8 cellular contexts compared by ENCODE assay signal in the genomic region with DNA sequence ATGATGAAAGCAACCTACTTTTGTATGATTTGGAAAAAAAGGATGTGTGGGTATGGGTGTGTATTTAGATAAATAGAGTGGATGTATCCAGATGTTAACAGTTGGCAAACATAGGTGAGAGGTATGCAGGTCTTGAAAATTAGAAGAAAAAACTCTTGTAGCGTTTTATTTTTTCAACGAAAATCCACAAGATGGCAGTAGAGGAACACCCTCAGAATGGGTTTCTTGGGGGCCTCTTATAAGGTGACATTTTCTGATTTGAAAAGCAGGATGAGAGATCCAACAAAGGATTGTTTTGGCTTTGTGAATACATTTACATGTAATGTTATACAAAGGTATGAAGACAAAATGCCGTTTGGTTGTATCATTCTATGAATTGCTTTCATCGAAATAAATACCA.
DNase-seq lines count a peak whose midpoint lies in the region; ATAC-seq, FAIRE-seq and TF ChIP-seq lines count a peak whose summit lies in the region.

No MANE protein-coding gene starts in this region.

- intact Hi-C loops in GM12878 (cut with micrococcal nuclease; ENCODE audit: unreplicated experiment) (loop anchor here (1.0 to 10.0 kb wide), 3 partner anchors 335 to 1421 kb away; no protein-coding TSS in a partner anchor), sciatic nerve (cut with DNase I) (no loop called here)

- RAD21 ChIA-PET in GM12878 (lab: Charles Lee; ENCODE audit: unreplicated experiment), result interaction anchor here (0.6 to 1.0 kb wide), 2 partner anchors 478 to 1422 kb away, joined by 3 read pairs; no protein-coding TSS in a partner anchor

- peak; percentile 90 for TF ChIP-seq RAD21 in GM12878 (IDR thresholded peaks at IDR 0.05; ENCODE audit: insufficient read depth, low read depth, low read length)

- H3K4me1 ChIP-seq in GM12878 (ENCODE audit: control insufficient read depth, insufficient read depth, low read length), result no peaks in the 10 kb centered on the region
- no peaks in the 10 kb centered on the region for H3K4me1 ChIP-seq in lung (ENCODE audit: control insufficient read depth in 2 of 2, insufficient read depth in 2 of 2, low read length in 2 of 2)

- peak; percentile 3 for DNase-seq in Ammon's horn (ENCODE audit: low spot score)
- peak; percentile 49 for DNase-seq in GM13977 (ENCODE audit: low spot score)
- DNase-seq in NCI-H1694 treated with DMSO at 0.1 percent for 48 hours (lab: John Stamatoyannopoulos, UW), result peak; percentile 64
- DNase-seq in GM12878 (ENCODE audit: low read depth, low spot score), result no peak
- DNase-seq in lung (ENCODE audit: low spot score), result no peak
- no peak for DNase-seq in sciatic nerve (ENCODE audit: low spot score)
- DNase-seq in activated effector memory CD4-positive, alpha-beta T cell treated with anti-CD3 and anti-CD28 coated beads, Interleukin-2, amount 50 U/mL, for 16 hours, result no peak
- no peak for DNase-seq in GOT3 (lab: John Stamatoyannopoulos, UW)

- TF ChIP-seq CTCF in GM13977 (IDR thresholded peaks at IDR 0.05; ENCODE audit: extremely low read depth, insufficient read depth, missing control alignments), result peak; percentile 47
- TF ChIP-seq CTCF in GM12878 (IDR thresholded peaks at IDR 0.05 in 2 of 3, conservative IDR thresholded peaks at IDR 0.05 in 1 of 3; ENCODE audit: control insufficient read depth in 2 of 3, extremely low read depth in 1 of 3, insufficient read depth in 1 of 3, low read depth in 3 of 3, low read length in 3 of 3), result peak; percentile 46 to 62 (median 49); a peak in 5 of 6 replicates
- TF ChIP-seq CTCF in lung (IDR thresholded peaks at IDR 0.05; ENCODE audit: control extremely low read depth, extremely low read depth), result peak; percentile 4

- FAIRE-seq in GM12878 (lab: Jason Lieb, UNC), result peak; percentile 13

- no TSS peak for BruUV-seq in GM12878 (replicated peaks; lab: Mats Ljungman, UMichigan)

- H3K4me3 ChIP-seq in GM12878, result no peak overlapping the region
- H3K4me3 ChIP-seq in lung, result no peak overlapping the region

- no peak for TF ChIP-seq POLR2A in GM12878 (IDR thresholded peaks at IDR 0.05; ENCODE audit: low read depth, low read length)

- 8% methylated on average over 4 of the region's 4 CpGs for WGBS in GM12878 (ENCODE audit: insufficient coverage, insufficient replicate concordance, low lambda C conversion rate, missing lambda C conversion rate)
- 26 to 34% methylated on average over 4 of the region's 4 CpGs for WGBS in lung, 2 donors

- H3K79me2 ChIP-seq in GM12878 (ENCODE audit: control insufficient read depth, insufficient read depth, low read length), result no peaks in the 10 kb centered on the region

- no peak overlapping the region for H3K4me2 ChIP-seq in GM12878 (ENCODE audit: control insufficient read depth, insufficient read depth)

- H2AFZ ChIP-seq in GM12878 (ENCODE audit: control insufficient read depth, low read depth, low read length), result no peak overlapping the region

- H3K36me3 ChIP-seq in GM12878 (ENCODE audit: control insufficient read depth in 2 of 2, insufficient read depth in 2 of 2, low read length in 1 of 2) (no peaks in the 10 kb centered on the region), lung (ENCODE audit: control insufficient read depth in 2 of 2, insufficient read depth in 2 of 2, low read length in 2 of 2) (no peaks in the 10 kb centered on the region)

- no peaks in the 10 kb centered on the region for H3K27me3 ChIP-seq in GM12878 (replicated peaks in 1 of 2; ENCODE audit: control insufficient read depth in 2 of 2, insufficient read depth in 2 of 2, low read length in 1 of 2)
- H3K27me3 ChIP-seq in lung (ENCODE audit: control insufficient read depth, insufficient read depth), result no peaks in the 10 kb centered on the region

- SMC1A ChIA-PET in GM12878 (lab: Charles Lee; ENCODE audit: uncharacterized antibody, unreplicated experiment), result interaction anchor here (0.7 to 1.5 kb wide), 4 partner anchors 9 to 1421 kb away, joined by 3 to 13 read pairs (median 3); no protein-coding TSS in a partner anchor

- peak; percentile 69 for ATAC-seq in GM12878
- ATAC-seq in lung (ENCODE audit: insufficient read depth, low FRiP score), result no peak
- no peak for ATAC-seq in sciatic nerve

- H3K27ac ChIP-seq in GM12878 (ENCODE audit: control insufficient read depth, insufficient read depth) (no peak overlapping the region), lung (ENCODE audit: low read depth in 1 of 2, low read length in 1 of 2) (no peak overlapping the region)

- H4K20me1 ChIP-seq in GM12878 (ENCODE audit: control insufficient read depth, insufficient read depth), result no peaks in the 10 kb centered on the region

- CTCF ChIA-PET in GM12878 (lab: Yijun Ruan, JAX), result interaction anchor here (1.6 to 5.9 kb wide), 2 partner anchors 1235 to 1421 kb away, joined by 3 to 59 read pairs; no protein-coding TSS in a partner anchor

- in situ Hi-C loops in GM13977 (cut with MboI; ENCODE audit: low pct_unique_long_range_greater_than_20kb, low sequenced_read_pairs, unreplicated experiment) (loop anchor here (25.0 kb wide), 2 partner anchors 1238 to 1413 kb away; no protein-coding TSS in a partner anchor), GM12878 (cut with MboI) (loop anchor here (5.0 kb wide), 2 partner anchors 1238 to 1423 kb away; no protein-coding TSS in a partner anchor)

- H3K9ac ChIP-seq in GM12878 (ENCODE audit: control insufficient read depth, insufficient read depth, low read length), result no peak overlapping the region

- POLR2A ChIA-PET in GM12878 (lab: Charles Lee), result no interaction called here

- H3K9me3 ChIP-seq in GM12878 (replicated peaks; ENCODE audit: control insufficient read depth, insufficient read depth, low read length) (no peaks in the 10 kb centered on the region), lung (ENCODE audit: control insufficient read depth in 2 of 2, insufficient read depth in 1 of 2, low read length in 1 of 2) (peaks cover 0 to 2% of the 10 kb centered on the region in 2 donors)

- TF ChIP-seq EP300 in GM12878 (IDR thresholded peaks at IDR 0.05; ENCODE audit: borderline replicate concordance in 1 of 2, control insufficient read depth in 1 of 2, low read depth in 2 of 2, low read length in 2 of 2), result no peak

TF ChIP-seq in GM12878, 131 proteins besides CTCF, POLR2A, EP300 and RAD21:
- TF ChIP-seq SMC3 (IDR thresholded peaks at IDR 0.05; ENCODE audit: borderline replicate concordance, low read length) (peak; percentile 69; the same call in 1 of the 2 replicates), RFX5 (IDR thresholded peaks at IDR 0.05; ENCODE audit: low read depth, low read length) (no peak), ZNF384 (IDR thresholded peaks at IDR 0.05; ENCODE audit: borderline replicate concordance, low read depth, low read length) (0 out of 2 replicates have a peak, but pooled peaks have one; percentile 18)

Comparison
In these comparisons a context has a peak if more than half of its experiments do, and no peak if none do; other contexts are left out.
1. DNase-seq: peak in Ammon's horn (single experiment), GM13977 (single experiment) and NCI-H1694 treated with DMSO at 0.1 percent for 48 hours (single experiment); none in GM12878 (single experiment), lung (single experiment), sciatic nerve (single experiment), activated effector memory CD4-positive, alpha-beta T cell treated with anti-CD3 and anti-CD28 coated beads, Interleukin-2, amount 50 U/mL, for 16 hours (single experiment) and GOT3 (single experiment).
2. Peak in every context shown above with its lines, with median percentiles within 50 percentile points of each other: CTCF ChIP-seq.